Comparison of ENCODE assay signal across 18 cellular contexts in the genomic region with DNA sequence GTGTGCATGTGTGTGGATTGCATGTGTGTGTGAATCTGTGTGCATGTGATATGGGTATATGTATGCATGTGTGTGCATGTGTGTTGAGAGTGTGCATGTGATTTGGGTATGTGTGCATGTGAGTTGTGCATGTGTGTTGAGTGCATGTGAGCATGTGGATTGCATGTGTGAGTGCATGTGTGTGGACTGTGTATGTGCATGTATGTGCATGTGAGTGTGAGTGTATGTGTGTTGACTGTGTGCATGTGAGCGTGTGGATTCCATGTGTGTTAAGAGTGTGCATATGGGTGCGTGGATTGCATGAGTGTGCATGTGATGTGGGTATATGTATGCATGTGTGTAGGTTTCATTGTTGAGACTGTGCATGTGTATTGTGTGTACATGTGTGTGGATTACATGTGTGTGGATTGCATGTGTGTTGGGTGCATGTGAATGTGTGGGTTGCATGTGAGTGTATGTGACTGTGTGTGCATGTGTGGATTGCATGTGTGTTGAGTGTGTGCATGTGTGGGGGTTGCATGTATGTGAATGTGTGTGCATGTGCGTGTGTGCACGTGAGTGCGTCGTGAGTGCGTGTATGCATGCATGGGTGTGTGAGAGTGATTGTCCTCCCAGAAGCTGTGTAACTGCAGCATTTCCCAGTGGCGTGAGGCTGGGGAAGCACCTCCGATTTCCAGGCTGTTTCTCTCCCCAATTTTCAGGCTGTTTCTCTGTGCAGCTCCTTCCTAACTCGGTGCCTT. TPM values are rescaled to one million over a fixed set of nuclear protein-coding genes. Genes with fewer than 3 reads are reported as not detected.
DNase-seq lines count a peak whose midpoint lies in the region; ATAC-seq, FAIRE-seq and TF ChIP-seq lines count a peak whose summit lies in the region.
"Had no signal": no experiment of that assay in that cellular context is flagged by ENCODE, and none has a peak within 500 bp of the region (broad histone marks: within the 10 kb centered on the region; RNA-seq: fewer than 3 reads in every experiment).

No MANE protein-coding gene starts in this region.

- H2AK5ac ChIP-seq in H9 (ENCODE audit: insufficient read length, low read length) = no peak overlapping the region

- H3K56ac ChIP-seq in H9 (ENCODE audit: insufficient read length, low read depth, low read length) = no peak overlapping the region

- H4K20me1 ChIP-seq in H9 (ENCODE audit: control insufficient read depth, insufficient read depth, insufficient read length) = peaks cover 2% of the 10 kb centered on the region
- H4K20me1 ChIP-seq in neural progenitor cell (ENCODE audit: low read depth) = peaks cover 6% of the 10 kb centered on the region

- H3F3A ChIP-seq in neural progenitor cell (ENCODE audit: low read depth) = peaks cover 18% of the 10 kb centered on the region

- no peak overlapping the region for H2BK15ac ChIP-seq in H9 (ENCODE audit: low read depth, low read length)

- H3K79me2 ChIP-seq in H9 (ENCODE audit: insufficient read depth, low read length) (no peaks in the 10 kb centered on the region), neural progenitor cell (ENCODE audit: low read depth) (no peaks in the 10 kb centered on the region)

- FAIRE-seq in A549 (lab: Jason Lieb, UNC) = peak; percentile 32
- FAIRE-seq: D721Med had no signal

- TF ChIP-seq CTCF in A549 (IDR thresholded peaks at IDR 0.05) = no peak
- TF ChIP-seq CTCF in H9 (conservative IDR thresholded peaks at IDR 0.05) = no peak
- no peak for TF ChIP-seq CTCF in neural progenitor cell (IDR thresholded peaks at IDR 0.05)
- no peak for TF ChIP-seq CTCF in GM20000 (IDR thresholded peaks at IDR 0.05; ENCODE audit: extremely low read depth, missing control alignments)
- TF ChIP-seq CTCF in stomach (IDR thresholded peaks at IDR 0.05) = no peak

- H3K36me3 ChIP-seq in neural progenitor cell = no peaks in the 10 kb centered on the region
- H3K36me3 ChIP-seq in stomach = peaks cover 0 to 11% (median 0%) of the 10 kb centered on the region in 4 donors

- intact Hi-C loops in stomach (cut with DNase I; ENCODE audit: low total_unique reads) = no loop called here

- no peaks in the 10 kb centered on the region; a peak in 1 of 7 replicates for H3K36me3 Mint-ChIP-seq in H9 (ENCODE audit: insufficient read depth in 1 of 3, low read depth in 3 of 3)
- H3K36me3 Mint-ChIP-seq in neural progenitor cell = no peaks in the 10 kb centered on the region

- DNase-seq in A549 (ENCODE audit: low read depth in 1 of 2, low spot score in 1 of 2) = no peak
- DNase-seq in H9 = no peak
- DNase-seq in neural progenitor cell (ENCODE audit: low spot score) = no peak
- no peak for DNase-seq in GM20000 (ENCODE audit: low spot score)
- no peak for DNase-seq in stomach
- DNase-seq: C1 segment of cervical spinal cord, H7, NCI-H1417, NCI-H187 treated with DMSO at 0.1 percent for 48 hours, NCI-H226, NCI-H524, NCI-H82, OCI-M1, RPMI8226, SHP77 treated with DMSO at 0.1 percent for 48 hours had no signal

- peaks cover 28% of the 10 kb centered on the region for H3K4me1 ChIP-seq in A549
- no peaks in the 10 kb centered on the region for H3K4me1 ChIP-seq in H9 (ENCODE audit: insufficient read depth, low read length)
- H3K4me1 ChIP-seq in neural progenitor cell = peaks cover 4% of the 10 kb centered on the region
- peaks cover 0 to 23% (median 18%) of the 10 kb centered on the region in 4 donors for H3K4me1 ChIP-seq in stomach

- H3K9me3 Mint-ChIP-seq in H9 (peaks cover 4 to 11% of the 10 kb centered on the region in 2 experiments; a peak in 4 of 5 replicates), neural progenitor cell (peaks cover 5% of the 10 kb centered on the region)

- H3K4ac ChIP-seq in H9 (ENCODE audit: low read depth, low read length) = no peak overlapping the region

- H3T11ph ChIP-seq in H9 (ENCODE audit: low read length) = no peak overlapping the region

- peak overlapping the region; percentile 1 for H4K8ac ChIP-seq in H9 (replicated peaks; ENCODE audit: insufficient read length, low read depth, low read length)

- no peak overlapping the region for H2BK20ac ChIP-seq in H9 (ENCODE audit: low read depth, low read length, poor library complexity, severe bottlenecking)

- H2BK120ac ChIP-seq in H9 (ENCODE audit: low read depth, low read length, poor library complexity, severe bottlenecking) = no peak overlapping the region

- no peak for TF ChIP-seq RAD21 in A549 (conservative IDR thresholded peaks at IDR 0.05 in 1 of 2, IDR thresholded peaks at IDR 0.05 in 1 of 2)

- H4K5ac ChIP-seq in H9 (ENCODE audit: insufficient read length, low read depth, low read length) = no peak overlapping the region

- no peaks in the 10 kb centered on the region for H3K9me3 ChIP-seq in A549
- H3K9me3 ChIP-seq in H9 (ENCODE audit: control insufficient read depth, low read depth, low read length) = no peaks in the 10 kb centered on the region
- no peaks in the 10 kb centered on the region for H3K9me3 ChIP-seq in neural progenitor cell (ENCODE audit: low read depth)
- no peaks in the 10 kb centered on the region for H3K9me3 ChIP-seq in stomach
- H3K9me3 ChIP-seq: SK-N-SH had no signal

- H3K23me2 ChIP-seq in H9 (ENCODE audit: insufficient read length, low read depth, low read length, poor library complexity, severe bottlenecking) = no peaks in the 10 kb centered on the region

- ATAC-seq in A549 (no peak), HG03460 (IDR thresholded peaks at IDR 0.05; ENCODE audit: unreplicated experiment) (no peak)

- H4K91ac ChIP-seq in H9 (ENCODE audit: insufficient read length, low read depth, low read length) = no peak overlapping the region

- no peak overlapping the region for H3K18ac ChIP-seq in H9 (ENCODE audit: insufficient read length, low read depth, low read length)

- H3K23ac ChIP-seq in H9 (ENCODE audit: insufficient read length, low read depth, low read length) = no peak overlapping the region

- no peak overlapping the region for H3K4me3 ChIP-seq in A549
- H3K4me3 ChIP-seq in neural progenitor cell = no peak overlapping the region
- H3K4me3 ChIP-seq in stomach = no peak overlapping the region

- CTCF ChIA-PET in A549 (lab: Yijun Ruan, JAX) = interaction anchor here (1.1 to 11.9 kb wide), 11 partner anchors 9 to 349 kb away, joined by 4 to 289 read pairs (median 67); a partner anchor contains a TSS

- H3K4me3 Mint-ChIP-seq in H9 = no peak overlapping the region
- peak overlapping the region; percentile 34 for H3K4me3 Mint-ChIP-seq in neural progenitor cell

- H3K9ac ChIP-seq in H9 (ENCODE audit: extremely low read depth, insufficient read length, low read length) (no peak overlapping the region), neural progenitor cell (no peak overlapping the region)
- H3K9ac ChIP-seq: SK-N-SH had no signal

- H3K14ac ChIP-seq in H9 (ENCODE audit: insufficient read depth, low read length) = no peak overlapping the region

- POLR2A ChIA-PET in A549 (lab: Yijun Ruan, JAX) = no interaction called here

- TF ChIP-seq POLR2A in A549 (IDR thresholded peaks at IDR 0.05; ENCODE audit: low read length) (no peak), stomach (IDR thresholded peaks at IDR 0.05) (no peak)

- H3K27ac ChIP-seq in A549 (no peak overlapping the region), H9 (ENCODE audit: insufficient read length, low read depth, low read length) (no peak overlapping the region), neural progenitor cell (no peak overlapping the region), stomach (no peak overlapping the region)

- no peak overlapping the region for H2AFZ ChIP-seq in H9 (ENCODE audit: low read length)
- no peak overlapping the region for H2AFZ ChIP-seq in neural progenitor cell (replicated peaks)

- TF ChIP-seq EP300 in A549 (IDR thresholded peaks at IDR 0.05) (no peak), stomach (IDR thresholded peaks at IDR 0.05) (no peak)

- no peaks in the 10 kb centered on the region for H3K79me1 ChIP-seq in H9 (ENCODE audit: insufficient read depth, low read depth, low read length, poor library complexity, severe bottlenecking)

- 79% methylated on average over 10 of the region's 10 CpGs for WGBS in A549 (ENCODE audit: missing lambda C conversion rate)
- no CpG with 5 or more reads among the region's 10 CpGs for WGBS in H9 (ENCODE audit: extremely low coverage, insufficient read length, low lambda C conversion rate)
- WGBS in stomach, 5 donors = 72 to 91% (median 90%) methylated on average over 10 of the region's 10 CpGs

- no peak overlapping the region for H3K4me2 ChIP-seq in A549
- H3K4me2 ChIP-seq in H9 (ENCODE audit: insufficient read depth, insufficient read length, low read length) = no peak overlapping the region
- H3K4me2 ChIP-seq in neural progenitor cell = no peak overlapping the region
- H3K4me2 ChIP-seq: SK-N-SH had no signal

- no peak overlapping the region for H2BK5ac ChIP-seq in H9 (ENCODE audit: insufficient read length, low read length)

- peaks cover 76% of the 10 kb centered on the region for H3K27me3 Mint-ChIP-seq in H9 (ENCODE audit: low read depth)
- peaks cover 21% of the 10 kb centered on the region for H3K27me3 Mint-ChIP-seq in neural progenitor cell (ENCODE audit: insufficient read depth, low read depth)

- H3K27ac Mint-ChIP-seq in H9 (peak overlapping the region in 1 of 3 experiments; percentile 9; a peak in 1 of 7 replicates), neural progenitor cell (peak overlapping the region; percentile 20)

- H3K4me1 Mint-ChIP-seq in H9 (peaks cover 0 to 14% of the 10 kb centered on the region in 2 experiments; a peak in 2 of 4 replicates), neural progenitor cell (peaks cover 15% of the 10 kb centered on the region)

- no peaks in the 10 kb centered on the region for H3K27me3 ChIP-seq in H9 (ENCODE audit: insufficient read depth, low read length)
- H3K27me3 ChIP-seq in neural progenitor cell = peaks cover 26% of the 10 kb centered on the region
- peaks cover 0 to 17% (median 0%) of the 10 kb centered on the region in 3 donors for H3K27me3 ChIP-seq in stomach

- no peak overlapping the region for H2BK12ac ChIP-seq in H9 (ENCODE audit: insufficient read length, low read depth, low read length)

RNA-seq across cellular contexts. Expression of a gene that starts 19.4 kb away (rescaled TPM):
- polyA plus RNA-seq in A549 (2011; rRNA removed) (10.2 and 13.2 TPM in 2 replicates), A549 (2017; fragmentation: RNase III; extraction: RNeasy Plus Mini Kit Qiagen cat#74134 plus additional on column Dnase treatment) (26.1 to 27.8 TPM (median 27.3 TPM) in 3 replicates), stomach (10 to 100 TPM in 2 of 3 donors, 1 to 10 TPM in 1; 2.9 to 18.2 (median 15.3) TPM)
- 5.2 and 8.3 TPM in 2 replicates for polyA plus RNA-seq in A549 (2012; cell fraction: cytosol; rRNA removed)
- polyA plus RNA-seq in A549 (2012; cell fraction: nucleus; rRNA removed) = 15.4 and 16.1 TPM in 2 replicates
- polyA minus RNA-seq in A549 (2011; rRNA and poly(A)+ RNA removed) = 12.9 and 13.3 TPM in 2 replicates
- total RNA-seq in H9 (2021) (0.55 and 0.96 TPM in 2 replicates), neural progenitor cell (ENCODE audit: low replicate concordance) (1.4 and 2.6 TPM in 2 replicates), stomach (10 to 100 TPM in 3 of 5 donors, 1 to 10 TPM in 2; 6.4 to 20.3 (median 10.1) TPM)

RNA-seq across cellular contexts. Expression of a gene that starts 31.3 kb away (rescaled TPM):
- 11.5 and 13.4 TPM in 2 replicates for polyA plus RNA-seq in A549 (2011; rRNA removed)
- polyA plus RNA-seq in A549 (2012; cell fraction: cytosol; rRNA removed) = 20.8 and 25.0 TPM in 2 replicates
- polyA plus RNA-seq in A549 (2012; cell fraction: nucleus; rRNA removed) = 232 and 242 TPM in 2 replicates
- 33.8 to 41.7 TPM (median 38.0 TPM) in 3 replicates for polyA plus RNA-seq in A549 (2017; fragmentation: RNase III; extraction: RNeasy Plus Mini Kit Qiagen cat#74134 plus additional on column Dnase treatment)
- 17.5 and 25.8 TPM in 2 replicates for polyA minus RNA-seq in A549 (2011; rRNA and poly(A)+ RNA removed)
- total RNA-seq in H9 (2021) = 20.6 and 21.1 TPM in 2 replicates
- 11.7 and 29.4 TPM in 2 replicates for total RNA-seq in neural progenitor cell (ENCODE audit: low replicate concordance)
- total RNA-seq in stomach = 100 to 1,000 TPM in 1 of 5 donors, 10 to 100 TPM in 4; 33.8 to 505 (median 65.9) TPM
- polyA plus RNA-seq in stomach = 10 to 100 TPM in 2 of 3 donors, 1 to 10 TPM in 1; 6.6 to 23.8 (median 20.1) TPM

RNA-seq across cellular contexts. Expression of a gene that starts 33.8 kb away (rescaled TPM):
- 65.5 and 70.0 TPM in 2 replicates for polyA plus RNA-seq in A549 (2011; rRNA removed)
- polyA plus RNA-seq in A549 (2012; cell fraction: cytosol; rRNA removed) = 73.1 and 91.1 TPM in 2 replicates
- 73.9 and 106 TPM in 2 replicates for polyA plus RNA-seq in A549 (2012; cell fraction: nucleus; rRNA removed)
- 63.4 to 67.6 TPM (median 66.8 TPM) in 3 replicates for polyA plus RNA-seq in A549 (2017; fragmentation: RNase III; extraction: RNeasy Plus Mini Kit Qiagen cat#74134 plus additional on column Dnase treatment)
- polyA minus RNA-seq in A549 (2011; rRNA and poly(A)+ RNA removed) = 66.6 and 67.2 TPM in 2 replicates
- total RNA-seq in H9 (2021) = 32.4 and 33.0 TPM in 2 replicates
- 24.3 and 61.3 TPM in 2 replicates for total RNA-seq in neural progenitor cell (ENCODE audit: low replicate concordance)
- total RNA-seq in stomach = 100 to 1,000 TPM in 1 of 5 donors, 10 to 100 TPM in 4; 31.2 to 151 (median 70.1) TPM
- polyA plus RNA-seq in stomach = 10 to 100 TPM; 16.6 to 20.9 (median 18.1) TPM
